In the genomic region with DNA sequence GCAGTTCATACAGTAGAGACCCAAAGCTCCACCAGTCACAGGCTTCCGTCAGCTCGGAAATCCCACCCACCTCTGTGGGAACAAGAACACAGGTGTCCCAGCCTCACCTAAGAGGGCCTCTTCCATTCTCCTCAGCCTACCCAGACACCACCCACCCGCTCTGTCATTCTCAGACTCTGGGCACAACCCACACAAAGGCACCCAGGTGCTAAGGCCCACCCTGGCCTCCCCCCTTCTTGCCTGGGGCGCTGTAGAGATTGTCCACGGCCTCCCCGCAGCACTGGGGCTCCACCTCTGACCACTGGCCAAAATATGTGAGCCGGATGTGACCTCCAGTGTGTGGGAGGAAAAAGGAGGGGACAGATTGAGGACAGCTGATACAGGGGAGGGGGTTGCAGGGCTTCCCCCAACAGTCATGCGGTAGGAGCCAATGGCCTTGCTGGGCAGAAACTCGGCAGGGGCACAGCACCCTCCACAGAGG, we compare ENCODE assay signal across 1 cellular context.
TF ChIP-seq lines count a peak whose summit lies in the region.

No MANE protein-coding gene starts in this region.

TF ChIP-seq in K562, 482 proteins besides CTCF, POLR2A, EP300 and RAD21:
- no peak for TF ChIP-seq MCM3 (IDR thresholded peaks at IDR 0.05)
- TF ChIP-seq VEZF1 (CRISPR knock-in tag; IDR thresholded peaks at IDR 0.05), result peak; percentile 58; the same call in 1 of the 2 replicates
- TF ChIP-seq XRCC4 (IDR thresholded peaks at IDR 0.05; ENCODE audit: extremely low read depth, insufficient read depth, insufficient read length), result no peak
- TF ChIP-seq EGR1 (conservative IDR thresholded peaks at IDR 0.05), result peak; percentile 57
- TF ChIP-seq MYNN (IDR thresholded peaks at IDR 0.05), result no peak
- no peak for TF ChIP-seq MYNN (CRISPR knock-in tag; IDR thresholded peaks at IDR 0.05)
- TF ChIP-seq ATF2 (CRISPR knock-in tag; IDR thresholded peaks at IDR 0.05), result no peak
- TF ChIP-seq TBL1XR1 (IDR thresholded peaks at IDR 0.05; ENCODE audit: low read length in 2 of 2), result no peak
- TF ChIP-seq HDAC6 (IDR thresholded peaks at IDR 0.05; ENCODE audit: low read depth, low read length), result no peak
- TF ChIP-seq CEBPB (tag; IDR thresholded peaks at IDR 0.05), result no peak
- TF ChIP-seq, protein P1, sequence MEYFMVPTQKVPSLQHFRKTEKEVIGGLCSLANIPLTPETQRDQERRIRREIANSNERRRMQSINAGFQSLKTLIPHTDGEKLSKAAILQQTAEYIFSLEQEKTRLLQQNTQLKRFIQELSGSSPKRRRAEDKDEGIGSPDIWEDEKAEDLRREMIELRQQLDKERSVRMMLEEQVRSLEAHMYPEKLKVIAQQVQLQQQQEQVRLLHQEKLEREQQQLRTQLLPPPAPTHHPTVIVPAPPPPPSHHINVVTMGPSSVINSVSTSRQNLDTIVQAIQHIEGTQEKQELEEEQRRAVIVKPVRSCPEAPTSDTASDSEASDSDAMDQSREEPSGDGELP (CRISPR knock-in tag; IDR thresholded peaks at IDR 0.05; ENCODE audit: borderline replicate concordance), result peak; percentile 51; the same call in 1 of the 2 replicates
- TF ChIP-seq DMBX1 (CRISPR knock-in tag; IDR thresholded peaks at IDR 0.05; ENCODE audit: borderline replicate concordance), result no peak
- 0 out of 2 replicates have a peak, but pooled peaks have one; percentile 15 for TF ChIP-seq GABPA (tag; conservative IDR thresholded peaks at IDR 0.05; ENCODE audit: low read depth)
